In genomic region chr10:121221991-121222390, GRCh38 we compare ENCODE assay signal across 24 cellular contexts.
"Had no signal": no experiment of that assay in that cellular context is flagged by ENCODE, and none has a peak within 500 bp of the region (broad histone marks: within the 10 kb centered on the region; RNA-seq: fewer than 3 reads in every experiment).

No MANE protein-coding gene starts in this region.

- H3K27me3 ChIP-seq: dorsolateral prefrontal cortex, esophagus squamous epithelium, gastrocnemius medialis, left lung had no signal

- H3K27ac ChIP-seq: coronary artery, epithelial cell of prostate, esophagus squamous epithelium, gastrocnemius medialis, heart right ventricle, left lung, lower lobe of right lung had no signal

- H3K4me1 Mint-ChIP-seq: naive B cell; naive thymus-derived CD8-positive, alpha-beta T cell had no signal

- H3K4me1 ChIP-seq: gastrocnemius medialis, heart right ventricle, left lung, lower lobe of right lung had no signal

- H3K36me3 Mint-ChIP-seq: mesothelial cell of epicardium; naive B cell; naive thymus-derived CD8-positive, alpha-beta T cell had no signal

- H3K9me3 ChIP-seq: esophagus squamous epithelium, gastrocnemius medialis, heart right ventricle, left lung, lower lobe of right lung, mucosa of descending colon had no signal

- H3K4me3 ChIP-seq: coronary artery, dorsolateral prefrontal cortex, esophagus squamous epithelium, gastrocnemius medialis, heart right ventricle, left lung, lower lobe of right lung, mucosa of descending colon had no signal

- H3K36me3 ChIP-seq: esophagus squamous epithelium, gastrocnemius medialis, heart right ventricle, left lung, lower lobe of right lung had no signal

- ATAC-seq: gastrocnemius medialis; heart right ventricle; left cardiac atrium; left lung; left ventricle myocardium superior; lower lobe of right lung; mucosa of descending colon; naive thymus-derived CD8-positive, alpha-beta T cell had no signal

- H3K27ac Mint-ChIP-seq: mesothelial cell of epicardium; naive thymus-derived CD8-positive, alpha-beta T cell had no signal

- DNase-seq: dermis blood vessel endothelial cell; dorsolateral prefrontal cortex; effector CD4-positive, alpha-beta T cell; effector memory CD4-positive, alpha-beta T cell; erythroblast; esophagus squamous epithelium; foreskin fibroblast; foreskin melanocyte; gastrocnemius medialis; glutamatergic neuron; head of caudate nucleus; heart right ventricle; hippocampal formation; left cardiac atrium; left lung; left ventricle myocardium superior; lower lobe of right lung; mesenchymal stem cell; mucosa of descending colon; naive B cell; naive thymus-derived CD8-positive, alpha-beta T cell had no signal

- H3K4me3 Mint-ChIP-seq: mesothelial cell of epicardium; naive B cell; naive thymus-derived CD8-positive, alpha-beta T cell had no signal

- H3K9me3 Mint-ChIP-seq: mesothelial cell of epicardium had no signal
